In genomic region chr1:2312196-2312588, GRCh38 we compare ENCODE assay signal across 10 cellular contexts.
DNase-seq lines count a peak whose midpoint lies in the region; TF ChIP-seq lines count a peak whose summit lies in the region.
"Had no signal": no experiment of that assay in that cellular context is flagged by ENCODE, and none has a peak within 500 bp of the region (broad histone marks: within the 10 kb centered on the region; RNA-seq: fewer than 3 reads in every experiment).

No MANE protein-coding gene starts in this region.

- peaks cover 15% of the 10 kb centered on the region for H3K36me3 Mint-ChIP-seq in nephron progenitor cell (ENCODE audit: low read depth)

- H3K36me3 ChIP-seq in HUES48 (ENCODE audit: control insufficient read depth, insufficient read depth, low read length), result peaks cover 21% of the 10 kb centered on the region
- peaks cover 13% of the 10 kb centered on the region for H3K36me3 ChIP-seq in muscle layer of colon (ENCODE audit: insufficient read depth, low read length)
- no peaks in the 10 kb centered on the region for H3K36me3 ChIP-seq in testis (ENCODE audit: low read depth, missing control alignments)

- peak; percentile 47 for DNase-seq in cerebellum (ENCODE audit: low spot score)
- no peak for DNase-seq in testis
- no peak for DNase-seq in NCI-H446 treated with DMSO at 0.1 percent for 48 hours (lab: John Stamatoyannopoulos, UW)
- no peak for DNase-seq in NCI-H1930 (lab: John Stamatoyannopoulos, UW)
- DNase-seq in nephron progenitor cell, result no peak

- H3K4me1 ChIP-seq in HUES48 (ENCODE audit: control insufficient read depth, insufficient read depth, low read length), result peaks cover 24% of the 10 kb centered on the region
- peaks cover 44% of the 10 kb centered on the region for H3K4me1 ChIP-seq in muscle layer of colon (ENCODE audit: insufficient read depth, low read length)
- peaks cover 59% of the 10 kb centered on the region for H3K4me1 ChIP-seq in testis

- H3K9ac ChIP-seq in HUES48 (ENCODE audit: low read depth, low read length), result no peak overlapping the region
- peak overlapping the region; percentile 33 for H3K9ac ChIP-seq in muscle layer of colon (ENCODE audit: low read length)

- no peaks in the 10 kb centered on the region for H3K9me3 Mint-ChIP-seq in nephron progenitor cell
- H3K9me3 Mint-ChIP-seq: activated naive CD4-positive, alpha-beta T cell treated with anti-CD3 and anti-CD28 coated beads, Interleukin-2, amount 50 U/mL, for 72 hours; nephron had no signal

- H3K9me3 ChIP-seq in HUES48 (ENCODE audit: control insufficient read depth, insufficient read depth, low read length) (no peaks in the 10 kb centered on the region), muscle layer of colon (ENCODE audit: low read length) (no peaks in the 10 kb centered on the region), testis (no peaks in the 10 kb centered on the region)
- H3K9me3 ChIP-seq: MG63 had no signal

- H3K4me3 ChIP-seq in HUES48 (ENCODE audit: low read depth, low read length), result no peak overlapping the region
- H3K4me3 ChIP-seq in muscle layer of colon (ENCODE audit: low read depth in 1 of 2, low read length in 2 of 2), result no peak overlapping the region
- H3K4me3 ChIP-seq in testis, result no peak overlapping the region
- H3K4me3 ChIP-seq: MG63 had no signal

- H3K4me1 Mint-ChIP-seq in nephron progenitor cell, result peaks cover 40% of the 10 kb centered on the region

- H3K27me3 Mint-ChIP-seq in nephron progenitor cell (ENCODE audit: low read depth, poor library complexity), result no peaks in the 10 kb centered on the region

- WGBS in testis, 2 donors, result 33 to 40% methylated on average over 1 to 11 of the region's 11 CpGs

- H3K27ac ChIP-seq in HUES48 (ENCODE audit: low read depth, low read length), result peak overlapping the region; percentile 2
- H3K27ac ChIP-seq in muscle layer of colon (ENCODE audit: low read depth, low read length), result peak overlapping the region; percentile 86
- H3K27ac ChIP-seq in testis, result peak overlapping the region; percentile 82 to 93

- no peak for TF ChIP-seq CTCF in testis (IDR thresholded peaks at IDR 0.05)
- no peak for TF ChIP-seq CTCF in nephron progenitor cell (IDR thresholded peaks at IDR 0.05)

- no peak for TF ChIP-seq POLR2A in testis (IDR thresholded peaks at IDR 0.05)

- no peak overlapping the region for H3K4me3 Mint-ChIP-seq in nephron progenitor cell
- H3K4me3 Mint-ChIP-seq: nephron had no signal

- no peak overlapping the region for H3K27ac Mint-ChIP-seq in nephron progenitor cell
- H3K27ac Mint-ChIP-seq: activated naive CD4-positive, alpha-beta T cell treated with anti-CD3 and anti-CD28 coated beads, Interleukin-2, amount 50 U/mL, for 72 hours had no signal

- intact Hi-C loops in testis (cut with DNase I; ENCODE audit: low total_unique reads), result loop anchor here (10.0 kb wide), 1 partner anchor 107 kb away; no protein-coding TSS in a partner anchor

- H3K27me3 ChIP-seq in HUES48 (ENCODE audit: control insufficient read depth, insufficient read depth, low read length) (no peaks in the 10 kb centered on the region), muscle layer of colon (ENCODE audit: control insufficient read depth in 1 of 2, insufficient read depth in 2 of 2, low read length in 2 of 2) (no peaks in the 10 kb centered on the region), testis (no peaks in the 10 kb centered on the region)
- H3K27me3 ChIP-seq: MG63 had no signal

Comparison
In these comparisons a context has a peak if more than half of its experiments do, and no peak if none do; other contexts are left out.
1. H3K27ac ChIP-seq: peak in every context shown above with its lines; median percentile 88 in testis; 86 in muscle layer of colon; 2 in HUES48.